Comparison of ENCODE assay signal across 1 cellular context in genomic region chr1:175218786-175219447, GRCh38.
TF ChIP-seq lines count a peak whose summit lies in the region.

No MANE protein-coding gene starts in this region.

TF ChIP-seq in endothelial cell of umbilical vein, 7 proteins besides CTCF, POLR2A, EP300 and RAD21:
- TF ChIP-seq FOS (IDR thresholded peaks at IDR 0.05; ENCODE audit: borderline replicate concordance, insufficient read depth, low read length): peak; percentile 12
- TF ChIP-seq POLR2AphosphoS5 (IDR thresholded peaks at IDR 0.05; ENCODE audit: insufficient read depth, low read depth, low read length): no peak
